ENCODE assay signal across 8 cellular contexts in the genomic region with DNA sequence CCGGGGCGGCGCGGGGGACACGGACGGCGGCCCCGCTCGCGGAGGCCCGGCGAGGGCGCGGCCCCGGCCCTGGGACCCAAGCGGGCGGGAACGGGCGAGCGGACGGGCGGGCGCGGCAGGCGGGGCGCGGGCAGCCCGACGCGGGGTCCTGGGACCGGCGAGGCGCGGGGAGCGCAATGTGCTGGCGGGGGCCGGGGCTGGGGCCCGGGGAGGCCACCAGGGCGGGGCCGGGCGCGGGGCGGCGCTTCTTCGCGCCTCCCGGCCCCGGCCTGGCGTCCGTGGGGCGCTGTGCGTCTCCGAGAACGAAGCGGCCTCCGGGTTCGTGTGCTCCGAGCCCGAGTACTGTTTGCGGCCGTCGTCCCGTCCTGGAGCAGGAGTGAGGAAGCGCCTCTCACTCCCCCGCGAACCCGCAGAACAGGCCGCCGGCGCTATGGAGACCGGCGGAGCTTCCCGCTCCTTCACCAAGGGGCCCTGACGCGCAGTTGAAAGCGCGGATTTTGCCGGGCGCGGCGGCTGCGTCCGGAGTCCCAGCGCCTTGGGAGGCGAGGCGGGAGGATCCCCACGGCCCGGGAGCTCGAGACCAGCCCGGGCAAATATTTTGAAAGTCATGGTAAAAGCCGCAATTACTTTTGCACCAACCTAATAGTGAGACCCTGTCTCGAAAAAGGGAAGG. TPM values are rescaled to one million over a fixed set of nuclear protein-coding genes. Genes with fewer than 3 reads are reported as not detected.
A peak's percentile ranks its signal among the peaks of the same experiment; 100 is the strongest.
DNase-seq lines count a peak whose midpoint lies in the region; TF ChIP-seq lines count a peak whose summit lies in the region.

No MANE protein-coding gene starts in this region.

- TF ChIP-seq POLR2A in suprapubic skin (IDR thresholded peaks at IDR 0.05), result peak in 1 of 2 donors; percentile 39

- H3K4me3 Mint-ChIP-seq in activated naive CD4-positive, alpha-beta T cell treated with anti-CD3 and anti-CD28 coated beads, Interleukin-2, amount 10 ng/mL, durations not matched to agents 7 days and 5 days, result peak overlapping the region; percentile 74

- H3K79me2 ChIP-seq in GM23248 (ENCODE audit: insufficient read depth), result peaks cover 63% of the 10 kb centered on the region

- H3F3A ChIP-seq in GM23248 (ENCODE audit: insufficient read depth), result peaks cover 38% of the 10 kb centered on the region

- H3K27me3 ChIP-seq in GM23248 (replicated peaks; ENCODE audit: insufficient read depth), result no peaks in the 10 kb centered on the region
- no peaks in the 10 kb centered on the region for H3K27me3 ChIP-seq in suprapubic skin

- H3K36me3 ChIP-seq in GM23248 (ENCODE audit: low read depth) (no peaks in the 10 kb centered on the region), suprapubic skin (peaks cover 16% of the 10 kb centered on the region)

- H3K9ac ChIP-seq in GM23248, result peak overlapping the region; percentile 91

- TF ChIP-seq EP300 in suprapubic skin (IDR thresholded peaks at IDR 0.05), result no peak

- H3K27ac ChIP-seq in GM23248 (peak overlapping the region; percentile 95), suprapubic skin (peak overlapping the region; percentile 97)

- DNase-seq in ELR (ENCODE audit: low read depth) (peak; percentile 92), GM23248 (peak; percentile 98), LHCN-M2 (ENCODE audit: low read depth) (peak; percentile 84), SK-MEL-5 (ENCODE audit: low read depth, low spot score) (peak; percentile 88), globus pallidus (ENCODE audit: low spot score) (peak; percentile 85), occipital lobe (lab: John Stamatoyannopoulos, UW) (peak; percentile 65), suprapubic skin (ENCODE audit: low spot score in 2 of 2) (peak; percentile 88 to 89)
- DNase-seq in activated naive CD4-positive, alpha-beta T cell treated with anti-CD3 and anti-CD28 coated beads, Interleukin-2, amount 10 ng/mL, durations not matched to agents 7 days and 5 days, result peak; percentile 88

- H3K9me3 ChIP-seq in GM23248 (ENCODE audit: low read depth), result no peaks in the 10 kb centered on the region
- H3K9me3 ChIP-seq in suprapubic skin, result no peaks in the 10 kb centered on the region

- H4K20me1 ChIP-seq in GM23248 (ENCODE audit: insufficient read depth), result 0 out of 2 replicates have a peak, but pooled peaks cover 11% of the 10 kb centered on the region

- peaks cover 22% of the 10 kb centered on the region for H3K36me3 Mint-ChIP-seq in activated naive CD4-positive, alpha-beta T cell treated with anti-CD3 and anti-CD28 coated beads, Interleukin-2, amount 10 ng/mL, durations not matched to agents 7 days and 5 days

- peaks cover 14% of the 10 kb centered on the region for H3K4me1 ChIP-seq in GM23248 (ENCODE audit: insufficient read depth)
- H3K4me1 ChIP-seq in suprapubic skin, result peaks cover 26% of the 10 kb centered on the region

- H3K4me3 ChIP-seq in GM23248, result peak overlapping the region; percentile 84
- peak overlapping the region; percentile 99 for H3K4me3 ChIP-seq in suprapubic skin

- peak overlapping the region; percentile 85 for H2AFZ ChIP-seq in GM23248

- H3K27ac Mint-ChIP-seq in activated naive CD4-positive, alpha-beta T cell treated with anti-CD3 and anti-CD28 coated beads, Interleukin-2, amount 10 ng/mL, durations not matched to agents 7 days and 5 days, result peak overlapping the region; percentile 93

- H3K9me3 Mint-ChIP-seq in activated naive CD4-positive, alpha-beta T cell treated with anti-CD3 and anti-CD28 coated beads, Interleukin-2, amount 10 ng/mL, durations not matched to agents 7 days and 5 days, result no peaks in the 10 kb centered on the region

- WGBS in GM23248 (ENCODE audit: low coverage in 1 of 2, low lambda C conversion rate in 2 of 2, missing lambda C conversion rate in 2 of 2), 2 experiments, result 1% methylated on average over 51 to 57 of the region's 92 CpGs
- WGBS in suprapubic skin, result 0% methylated on average over 24 of the region's 92 CpGs

- H3K9me2 ChIP-seq in GM23248 (ENCODE audit: insufficient read depth), result no peaks in the 10 kb centered on the region

- peak overlapping the region; percentile 89 for H3K4me2 ChIP-seq in GM23248 (ENCODE audit: unreplicated experiment)

- no peak for TF ChIP-seq CTCF in suprapubic skin (IDR thresholded peaks at IDR 0.05)

- in situ Hi-C loops in GM23248 (cut with MboI) (no loop called here), SK-MEL-5 (cut with HindIII; ENCODE audit: low pct_unique_long_range_greater_than_20kb, low sequenced_read_pairs) (no loop called here)

- no peaks in the 10 kb centered on the region for H3K27me3 Mint-ChIP-seq in activated naive CD4-positive, alpha-beta T cell treated with anti-CD3 and anti-CD28 coated beads, Interleukin-2, amount 10 ng/mL, durations not matched to agents 7 days and 5 days

- H3K4me1 Mint-ChIP-seq in activated naive CD4-positive, alpha-beta T cell treated with anti-CD3 and anti-CD28 coated beads, Interleukin-2, amount 10 ng/mL, durations not matched to agents 7 days and 5 days, result peaks cover 40% of the 10 kb centered on the region

- CTCF ChIA-PET in activated naive CD4-positive, alpha-beta T cell treated with anti-CD3 and anti-CD28 coated beads, Interleukin-2, amount 10 ng/mL, durations not matched to agents 7 days and 5 days (lab: Charles Lee), result no interaction called here

RNA-seq across cellular contexts. Expression of a gene that starts 0.4 kb away (rescaled TPM):
- total RNA-seq in GM23248 (2014; rRNA removed; shearing (Covaris generic)), result 69.6 and 83.3 TPM in 2 replicates
- polyA plus RNA-seq in GM23248 (2016; fragmentation: Nextera tagmentation; extraction: Ambion mirVana), result 48.3 and 49.4 TPM in 2 replicates
- 87.2 and 92.0 TPM in 2 replicates for total RNA-seq in LHCN-M2 (2014; rRNA removed)
- 50.1 TPM for polyA plus RNA-seq in LHCN-M2 (2012)
- 48.1 and 52.4 TPM in 2 replicates for total RNA-seq in SK-MEL-5 (2014; rRNA removed; shearing (Covaris generic))
- polyA plus RNA-seq in SK-MEL-5 (2015; cell fraction: cytosol; rRNA removed), result 38.1 and 43.1 TPM in 2 replicates
- 239 and 246 TPM in 2 replicates for polyA plus RNA-seq in SK-MEL-5 (2015; cell fraction: nucleus; rRNA removed)
- total RNA-seq in occipital lobe, result 46.2 TPM
- total RNA-seq in suprapubic skin, result 100 to 1,000 TPM in 2 of 4 donors, 10 to 100 TPM in 2; 74.7 to 222 (median 111) TPM

RNA-seq across cellular contexts. Expression of a gene that starts 51.4 kb away (rescaled TPM):
- total RNA-seq in GM23248 (2014; rRNA removed; shearing (Covaris generic)), result 26.1 and 28.7 TPM in 2 replicates
- polyA plus RNA-seq in GM23248 (2016; fragmentation: Nextera tagmentation; extraction: Ambion mirVana), result 10.2 and 12.0 TPM in 2 replicates
- 42.4 and 48.8 TPM in 2 replicates for total RNA-seq in LHCN-M2 (2014; rRNA removed)
- 20.6 TPM for polyA plus RNA-seq in LHCN-M2 (2012)
- total RNA-seq in SK-MEL-5 (2014; rRNA removed; shearing (Covaris generic)), result 46.6 and 54.9 TPM in 2 replicates
- 47.8 and 66.9 TPM in 2 replicates for polyA plus RNA-seq in SK-MEL-5 (2015; cell fraction: cytosol; rRNA removed)
- polyA plus RNA-seq in SK-MEL-5 (2015; cell fraction: nucleus; rRNA removed), result 11.0 and 23.2 TPM in 2 replicates
- 32.3 TPM for total RNA-seq in occipital lobe
- total RNA-seq in suprapubic skin, result 10 to 100 TPM; 31.4 to 43.1 (median 38.7) TPM

Comparison
In these comparisons a context has a peak if more than half of its experiments do, and no peak if none do; other contexts are left out.
1. Peak in every context shown above with its lines: DNase-seq, H3K4me3 ChIP-seq and H3K27ac ChIP-seq.